In the genomic region with DNA sequence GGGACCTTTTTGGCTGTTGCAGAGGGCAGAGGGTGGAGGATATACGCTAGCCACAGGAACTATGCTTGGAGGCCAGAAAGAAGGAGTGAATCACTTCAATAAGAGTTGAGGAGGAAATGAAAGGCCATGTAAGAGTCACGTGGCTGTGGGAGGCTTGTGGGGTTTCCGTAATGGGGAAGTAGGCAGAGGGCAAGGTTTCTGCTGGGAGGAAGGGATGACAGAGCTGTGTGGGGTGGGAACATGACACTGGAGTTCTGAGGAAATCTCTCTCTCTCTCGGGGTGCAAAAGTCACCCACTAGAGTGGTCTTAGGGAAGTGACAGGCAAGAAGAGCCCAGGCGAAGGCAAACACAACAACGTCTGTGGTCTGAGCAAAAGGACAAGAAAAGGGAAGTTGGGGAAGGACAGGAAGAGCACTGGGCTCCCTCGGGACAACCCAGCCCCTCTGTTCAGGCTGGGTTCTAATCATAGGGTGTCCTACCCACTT, we compare ENCODE assay signal across 8 cellular contexts. TPM values are rescaled to one million over a fixed set of nuclear protein-coding genes. Genes with fewer than 3 reads are reported as not detected.
DNase-seq lines count a peak whose midpoint lies in the region; ATAC-seq and TF ChIP-seq lines count a peak whose summit lies in the region.

No MANE protein-coding gene starts in this region.

- DNase-seq in Jurkat, Clone E6-1 (ENCODE audit: low read depth, low spot score), result peak; percentile 88
- DNase-seq in anterior cingulate cortex (lab: John Stamatoyannopoulos, UW), result peak in 33 of 58 donors; percentile 1 to 53 (median 17)
- DNase-seq in pons (ENCODE audit: low spot score), result peak; percentile 91
- DNase-seq in NCI-H524 (lab: John Stamatoyannopoulos, UW), result no peak
- no peak for DNase-seq in erythroblast (lab: John Stamatoyannopoulos, UW)
- DNase-seq in NCI-H446 treated with DMSO at 0.1 percent for 48 hours (lab: John Stamatoyannopoulos, UW), result no peak

- TF ChIP-seq POLR2A in erythroblast (IDR thresholded peaks at IDR 0.05; ENCODE audit: low read length), result no peak

- ATAC-seq in GM18511 (IDR thresholded peaks at IDR 0.05; ENCODE audit: unreplicated experiment), result peak; percentile 74
- ATAC-seq in GM21576 (IDR thresholded peaks at IDR 0.05; ENCODE audit: unreplicated experiment), result peak; percentile 81

- H3K4me3 ChIP-seq in Jurkat, Clone E6-1 (ENCODE audit: low read length), result peak overlapping the region; percentile 39

RNA-seq across cellular contexts. Expression of a gene that starts 3.9 kb away (rescaled TPM):
- 23.2 TPM for polyA plus RNA-seq in Jurkat, Clone E6-1 (2012; ENCODE audit: insufficient read depth, insufficient read length)

RNA-seq across cellular contexts. Expression of a gene that starts 31.6 kb away (rescaled TPM):
- 62.7 TPM for polyA plus RNA-seq in Jurkat, Clone E6-1 (2012; ENCODE audit: insufficient read depth, insufficient read length)

RNA-seq across cellular contexts. Expression of a gene that starts 45.5 kb away (rescaled TPM):
- 40.2 TPM for polyA plus RNA-seq in Jurkat, Clone E6-1 (2012; ENCODE audit: insufficient read depth, insufficient read length)

Comparison
In these comparisons a context has a peak if more than half of its experiments do, and no peak if none do; other contexts are left out.
1. DNase-seq: peak in Jurkat, Clone E6-1 (single experiment), anterior cingulate cortex (33 of 58) and pons (single experiment); none in NCI-H524 (0 of 2), erythroblast (0 of 2) and NCI-H446 treated with DMSO at 0.1 percent for 48 hours (single experiment).